20 cellular contexts compared by ENCODE assay signal in the genomic region with DNA sequence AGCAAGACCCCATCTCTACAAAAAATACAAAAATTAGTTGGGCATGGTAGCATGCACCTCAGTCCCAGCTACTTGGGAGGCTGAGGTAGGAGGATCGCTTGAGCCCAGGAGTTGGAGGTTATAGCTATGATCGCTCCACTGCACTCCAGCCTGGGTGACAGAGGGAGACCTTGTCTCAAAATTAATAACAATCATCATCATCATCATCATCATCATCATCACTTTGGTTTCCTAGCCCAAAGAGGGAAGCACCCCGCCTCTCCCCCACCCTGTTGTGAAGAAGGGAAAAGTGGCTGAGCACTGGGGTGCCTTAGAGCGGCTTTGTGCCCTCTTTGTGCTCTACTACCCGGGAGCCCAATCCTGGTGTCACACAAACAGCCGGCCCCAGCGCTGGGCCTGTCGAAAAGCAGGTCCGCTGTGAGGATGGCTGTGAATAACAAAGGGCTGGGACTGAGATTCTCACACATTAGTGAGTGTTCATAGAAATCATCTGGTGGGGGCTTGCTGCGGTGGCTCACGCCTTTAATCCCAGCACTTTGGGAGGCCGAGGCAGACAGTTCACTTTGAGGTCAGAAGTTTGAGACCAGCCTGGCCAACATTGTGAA.
"Had no signal": no experiment of that assay in that cellular context is flagged by ENCODE, and none has a peak within 500 bp of the region (broad histone marks: within the 10 kb centered on the region; RNA-seq: fewer than 3 reads in every experiment).

No MANE protein-coding gene starts in this region.

- H3K9me3 Mint-ChIP-seq: naive thymus-derived CD4-positive, alpha-beta T cell; nephron progenitor cell; stimulated activated naive B cell treated with anti-CD40 and anti-IgM and Interleukin-4, amounts not matched to agents 10 μg/mL and 1 μg/mL and 100 μg/mL, for 72 hours; stimulated activated naive CD8-positive, alpha-beta T cell treated with anti-CD3 and anti-CD28 coated beads, Interleukin-15, amount 100 ng/mL, for 72 hours had no signal

- H3K27me3 ChIP-seq: colonic mucosa, foreskin keratinocyte, ovary, right atrium auricular region, testis, tibial nerve, upper lobe of right lung, vagina had no signal

- ATAC-seq: foreskin keratinocyte; left cardiac atrium; lower lobe of right lung; naive thymus-derived CD4-positive, alpha-beta T cell; stimulated activated naive B cell treated with anti-CD40 and anti-IgM and Interleukin-4, amounts not matched to agents 10 μg/mL and 1 μg/mL and 100 μg/mL, for 72 hours; stimulated activated naive CD8-positive, alpha-beta T cell treated with anti-CD3 and anti-CD28 coated beads, Interleukin-15, amount 100 ng/mL, for 72 hours; upper lobe of right lung had no signal

- H3K9me3 ChIP-seq: colonic mucosa, left ventricle myocardium inferior, lower lobe of right lung, ovary, right atrium auricular region, testis, tibial nerve, upper lobe of right lung, vagina had no signal

- H3K36me3 ChIP-seq: colonic mucosa, left ventricle myocardium inferior, lower lobe of right lung, ovary, right atrium auricular region, upper lobe of right lung, vagina had no signal

- H3K4me3 ChIP-seq: colonic mucosa, left ventricle myocardium inferior, lower lobe of right lung, ovary, right atrium auricular region, smooth muscle cell, testis, tibial nerve, upper lobe of right lung, vagina had no signal

- DNase-seq: colonic mucosa; dermis blood vessel endothelial cell; erythroblast; foreskin keratinocyte; left cardiac atrium; left ventricle myocardium inferior; lower lobe of right lung; naive thymus-derived CD4-positive, alpha-beta T cell; nephron progenitor cell; nucleus accumbens; ovary; stimulated activated CD4-positive, alpha-beta T cell treated with anti-CD3 and anti-CD28 coated beads, Interleukin-4, amount 100 ng/mL, for 24 hours; stimulated activated naive B cell treated with anti-CD40 and anti-IgM and Interleukin-4, amounts not matched to agents 10 μg/mL and 1 μg/mL and 100 μg/mL, for 72 hours; stimulated activated naive CD8-positive, alpha-beta T cell treated with anti-CD3 and anti-CD28 coated beads, Interleukin-15, amount 100 ng/mL, for 72 hours; testis; upper lobe of right lung had no signal

- H3K27ac ChIP-seq: colonic mucosa, foreskin keratinocyte, left ventricle myocardium inferior, lower lobe of right lung, ovary, right atrium auricular region, testis, tibial nerve, upper lobe of right lung, vagina had no signal

- H3K4me3 Mint-ChIP-seq: naive thymus-derived CD4-positive, alpha-beta T cell; nephron progenitor cell; stimulated activated naive B cell treated with anti-CD40 and anti-IgM and Interleukin-4, amounts not matched to agents 10 μg/mL and 1 μg/mL and 100 μg/mL, for 72 hours; stimulated activated naive CD8-positive, alpha-beta T cell treated with anti-CD3 and anti-CD28 coated beads, Interleukin-15, amount 100 ng/mL, for 72 hours had no signal

- H3K4me1 ChIP-seq: colonic mucosa, foreskin keratinocyte, left ventricle myocardium inferior, lower lobe of right lung, right atrium auricular region, testis, tibial nerve, upper lobe of right lung, vagina had no signal

- H3K27ac Mint-ChIP-seq: naive thymus-derived CD4-positive, alpha-beta T cell; nephron progenitor cell; stimulated activated naive B cell treated with anti-CD40 and anti-IgM and Interleukin-4, amounts not matched to agents 10 μg/mL and 1 μg/mL and 100 μg/mL, for 72 hours; stimulated activated naive CD8-positive, alpha-beta T cell treated with anti-CD3 and anti-CD28 coated beads, Interleukin-15, amount 100 ng/mL, for 72 hours had no signal

- H3K36me3 Mint-ChIP-seq: naive thymus-derived CD4-positive, alpha-beta T cell; stimulated activated naive B cell treated with anti-CD40 and anti-IgM and Interleukin-4, amounts not matched to agents 10 μg/mL and 1 μg/mL and 100 μg/mL, for 72 hours had no signal

- H3K4me2 ChIP-seq: smooth muscle cell had no signal
